ENCODE assay signal across 23 cellular contexts in genomic region chr1:211035821-211036380, GRCh38.
DNase-seq lines count a peak whose midpoint lies in the region; ATAC-seq, FAIRE-seq and TF ChIP-seq lines count a peak whose summit lies in the region.
"Had no signal": no experiment of that assay in that cellular context is flagged by ENCODE, and none has a peak within 500 bp of the region (broad histone marks: within the 10 kb centered on the region; RNA-seq: fewer than 3 reads in every experiment).

No MANE protein-coding gene starts in this region.

- no peak overlapping the region for H3K23ac ChIP-seq in IMR-90 (ENCODE audit: low read depth, low read length)

- H4K20me1 ChIP-seq in IMR-90 (ENCODE audit: insufficient read depth, low read length) (no peaks in the 10 kb centered on the region), osteoblast (ENCODE audit: insufficient read depth, low read length) (no peaks in the 10 kb centered on the region)
- H4K20me1 ChIP-seq: BLaER1 treated with 17β-estradiol and CSF1 and Interleukin-3, amounts not matched to agents 10 nM and 100 nM had no signal

- peak overlapping the region; percentile 75 for H2BK120ac ChIP-seq in IMR-90 (ENCODE audit: low read depth, low read length)

- H4K5ac ChIP-seq in IMR-90 (ENCODE audit: low read depth, low read length), result no peak overlapping the region; the same call in 1 of the 2 replicates

- H3K9me1 ChIP-seq in IMR-90 (ENCODE audit: insufficient read depth, low read length), result no peaks in the 10 kb centered on the region

- intact Hi-C loops in IMR-90 (cut with micrococcal nuclease), result no loop called here

- H3K36me3 ChIP-seq in IMR-90 (ENCODE audit: control insufficient read depth, insufficient read depth, low read length) (no peaks in the 10 kb centered on the region), osteoblast (ENCODE audit: insufficient read depth, low read length) (no peaks in the 10 kb centered on the region), upper lobe of left lung (no peaks in the 10 kb centered on the region)
- H3K36me3 ChIP-seq: BLaER1 treated with 17β-estradiol and CSF1 and Interleukin-3, amounts not matched to agents 10 nM and 100 nM; MG63 had no signal

- H2AK9ac ChIP-seq in IMR-90 (replicated peaks; ENCODE audit: low read depth, low read length, poor library complexity), result no peak overlapping the region

- ATAC-seq in IMR-90 (ENCODE audit: low read depth) (no peak), upper lobe of left lung (ENCODE audit: low FRiP score in 2 of 2) (no peak), GM21723 (IDR thresholded peaks at IDR 0.05; ENCODE audit: unreplicated experiment) (no peak)

- no peak for TF ChIP-seq EP300 in upper lobe of left lung (IDR thresholded peaks at IDR 0.05)

- H3K79me1 ChIP-seq in IMR-90 (ENCODE audit: low read depth in 1 of 2, low read length in 2 of 2), result no peaks in the 10 kb centered on the region

- no CpG with 5 or more reads among the region's 3 CpGs for WGBS in IMR-90 (ENCODE audit: extremely low coverage in 2 of 2, insufficient read length in 1 of 2), 2 experiments
- WGBS in upper lobe of left lung, 2 donors, result 61 to 89% methylated on average over 3 of the region's 3 CpGs

- no peak overlapping the region for H3K27ac ChIP-seq in IMR-90 (ENCODE audit: insufficient read depth, low read length)
- peak overlapping the region; percentile 93 for H3K27ac ChIP-seq in caudate nucleus (ENCODE audit: low read depth, low read length)
- peak overlapping the region; percentile 67 for H3K27ac ChIP-seq in osteoblast (ENCODE audit: low read depth, low read length)
- H3K27ac ChIP-seq in upper lobe of left lung, result no peak overlapping the region

- H2AFZ ChIP-seq in IMR-90 (replicated peaks; ENCODE audit: low read length, poor library complexity) (peak overlapping the region; percentile 44), osteoblast (ENCODE audit: low read length) (no peak overlapping the region)

- no peak overlapping the region for H3K4me3 ChIP-seq in IMR-90 (ENCODE audit: insufficient read depth, low read depth, low read length)
- no peak overlapping the region for H3K4me3 ChIP-seq in osteoblast (ENCODE audit: insufficient read depth, low read length)
- no peak overlapping the region for H3K4me3 ChIP-seq in upper lobe of left lung
- H3K4me3 ChIP-seq: BLaER1 treated with 17β-estradiol and CSF1 and Interleukin-3, amounts not matched to agents 10 nM and 100 nM; MG63 had no signal

- no peak for TF ChIP-seq RAD21 in IMR-90 (IDR thresholded peaks at IDR 0.05; ENCODE audit: low read length)

- H3K4me1 ChIP-seq in IMR-90 (ENCODE audit: control insufficient read depth, insufficient read depth, low read length), result peaks cover 6% of the 10 kb centered on the region
- peaks cover 13% of the 10 kb centered on the region for H3K4me1 ChIP-seq in osteoblast (ENCODE audit: insufficient read depth, low read length)
- H3K4me1 ChIP-seq in upper lobe of left lung, result no peaks in the 10 kb centered on the region
- H3K4me1 ChIP-seq: Caco-2 had no signal

- no peak overlapping the region for H2BK5ac ChIP-seq in IMR-90 (ENCODE audit: low read depth, low read length, poor library complexity, severe bottlenecking)

- POLR2A ChIA-PET in IMR-90 (lab: Charles Lee; ENCODE audit: unreplicated experiment), result no interaction called here

- no peak overlapping the region for H3K9ac ChIP-seq in IMR-90 (ENCODE audit: low read depth, low read length)
- H3K9ac ChIP-seq: BLaER1 treated with 17β-estradiol and CSF1 and Interleukin-3, amounts not matched to agents 10 nM and 100 nM had no signal

- BruUV-seq in IMR-90 (replicated peaks; lab: Mats Ljungman, UMichigan), result no TSS peak

- H2AK5ac ChIP-seq in IMR-90 (ENCODE audit: low read depth, low read length), result no peak overlapping the region

- in situ Hi-C loops in IMR-90 (cut with MboI; ENCODE audit: low sequenced_read_pairs), result no loop called here

- TF ChIP-seq POLR2A in IMR-90 (IDR thresholded peaks at IDR 0.05; ENCODE audit: low read depth, low read length) (no peak), upper lobe of left lung (IDR thresholded peaks at IDR 0.05) (no peak)

- dilution Hi-C loops in IMR-90 (cut with HindIII; ENCODE audit: low sequenced_read_pairs, unreplicated experiment), result no loop called here

- H3K4me2 ChIP-seq in IMR-90 (ENCODE audit: low read depth, low read length) (no peak overlapping the region), osteoblast (ENCODE audit: insufficient read depth, low read length) (no peak overlapping the region)

- H3K27me3 ChIP-seq in IMR-90 (ENCODE audit: control insufficient read depth, insufficient read depth, low read length) (no peaks in the 10 kb centered on the region), osteoblast (ENCODE audit: insufficient read depth, low read length) (no peaks in the 10 kb centered on the region), upper lobe of left lung (no peaks in the 10 kb centered on the region)
- H3K27me3 ChIP-seq: BLaER1 treated with 17β-estradiol and CSF1 and Interleukin-3, amounts not matched to agents 10 nM and 100 nM; MG63 had no signal

- peak; percentile 29 for FAIRE-seq in D721Med (lab: Jason Lieb, UNC)
- FAIRE-seq: H1 had no signal

- H3K56ac ChIP-seq in IMR-90 (ENCODE audit: extremely low read depth, insufficient read depth, low read length), result no peak overlapping the region

- TF ChIP-seq CTCF in D721Med (IDR thresholded peaks at IDR 0.05; ENCODE audit: insufficient read depth, missing control alignments), result no peak
- TF ChIP-seq CTCF in IMR-90 (conservative IDR thresholded peaks at IDR 0.05; ENCODE audit: low read depth, low read length), result no peak
- no peak for TF ChIP-seq CTCF in osteoblast (IDR thresholded peaks at IDR 0.05; ENCODE audit: extremely low read depth, low read depth, low read length)
- TF ChIP-seq CTCF in upper lobe of left lung (IDR thresholded peaks at IDR 0.05), result no peak

- peak overlapping the region; percentile 44; the same call in 1 of the 2 replicates for H2BK20ac ChIP-seq in IMR-90 (ENCODE audit: low read depth, low read length)

- H3K4ac ChIP-seq in IMR-90 (ENCODE audit: low read depth, low read length), result peak overlapping the region; percentile 25; the same call in 1 of the 2 replicates

- DNase-seq in D721Med (ENCODE audit: insufficient read length, low spot score), result no peak
- DNase-seq in IMR-90, result no peak
- DNase-seq in caudate nucleus (lab: John Stamatoyannopoulos, UW), result no peak
- DNase-seq in osteoblast (ENCODE audit: insufficient read length, low spot score, missing footprints), result no peak
- DNase-seq in upper lobe of left lung, result no peak
- DNase-seq in NCI-H2029 treated with DMSO at 0.1 percent for 48 hours (lab: John Stamatoyannopoulos, UW), result no peak
- no peak for DNase-seq in dermis blood vessel endothelial cell
- DNase-seq: ACHN; Caco-2; CD4-positive, alpha-beta memory T cell; DMS153; GF-D8; Kasumi-1; MG63; NCI-H1417; NCI-H1694 treated with DMSO at 0.1 percent for 48 hours; NCI-H2107; NCI-H446 treated with DMSO at 0.1 percent for 48 hours; NCI-H526 treated with DMSO at 0.1 percent for 48 hours; Right ventricle myocardium superior had no signal

- no peaks in the 10 kb centered on the region for H3K79me2 ChIP-seq in osteoblast (ENCODE audit: insufficient read depth, low read length)

- peak overlapping the region; percentile 1; the same call in 2 of the 3 replicates for H2BK15ac ChIP-seq in IMR-90 (ENCODE audit: low read depth, low read length)

- peak overlapping the region; percentile 39; the same call in 1 of the 2 replicates for H3K18ac ChIP-seq in IMR-90 (ENCODE audit: low read depth, low read length)

- H3K9me3 ChIP-seq in IMR-90 (ENCODE audit: control insufficient read depth, insufficient read depth, low read length), result 0 out of 2 replicates have a peak, but pooled peaks cover 2% of the 10 kb centered on the region
- H3K9me3 ChIP-seq in osteoblast (ENCODE audit: low read depth, low read length), result no peaks in the 10 kb centered on the region
- no peaks in the 10 kb centered on the region for H3K9me3 ChIP-seq in upper lobe of left lung
- H3K9me3 ChIP-seq: Caco-2 had no signal

- H3K14ac ChIP-seq in IMR-90 (replicated peaks; ENCODE audit: low read depth, low read length), result no peak overlapping the region

- peak overlapping the region in 1 of 2 experiments; percentile 57; a peak in 3 of 4 replicates for H4K8ac ChIP-seq in IMR-90 (ENCODE audit: low read depth in 2 of 2, low read length in 2 of 2)

- CTCF ChIA-PET in IMR-90 (lab: Yijun Ruan, JAX), result no interaction called here

- peak overlapping the region; percentile 83; the same call in 1 of the 2 replicates for H4K91ac ChIP-seq in IMR-90 (ENCODE audit: insufficient read depth, low read depth, low read length)

TF ChIP-seq in IMR-90, 13 proteins besides CTCF, POLR2A, EP300 and RAD21 (continues in another document):
- TF ChIP-seq USF2 (IDR thresholded peaks at IDR 0.05; ENCODE audit: low read depth, low read length) (no peak), CEBPB (IDR thresholded peaks at IDR 0.05; ENCODE audit: low read depth, low read length) (no peak), MAZ (IDR thresholded peaks at IDR 0.05; ENCODE audit: borderline replicate concordance, low read depth, low read length) (no peak), CHD1 (IDR thresholded peaks at IDR 0.05; ENCODE audit: low read depth, low read length) (no peak), FOS (IDR thresholded peaks at IDR 0.05; ENCODE audit: low read depth, low read length) (no peak), BHLHE40 (IDR thresholded peaks at IDR 0.05; ENCODE audit: low read depth, low read length) (no peak), MXI1 (IDR thresholded peaks at IDR 0.05; ENCODE audit: borderline replicate concordance, low read depth, low read length) (no peak), SMC3 (IDR thresholded peaks at IDR 0.05; ENCODE audit: low read depth, low read length) (no peak), MAFK (IDR thresholded peaks at IDR 0.05; ENCODE audit: low read depth, low read length) (no peak), RFX5 (IDR thresholded peaks at IDR 0.05; ENCODE audit: low read depth, low read length) (no peak), NFE2L2 (IDR thresholded peaks at IDR 0.05; ENCODE audit: low read depth, low read length) (no peak), RCOR1 (IDR thresholded peaks at IDR 0.05; ENCODE audit: insufficient replicate concordance, low read length) (no peak)

Comparison
In these comparisons a context has a peak if more than half of its experiments do, and no peak if none do; other contexts are left out.
1. H3K27ac ChIP-seq: peak in caudate nucleus (single experiment) and osteoblast (single experiment); none in IMR-90 (single experiment) and upper lobe of left lung (0 of 4).